In the genomic region with DNA sequence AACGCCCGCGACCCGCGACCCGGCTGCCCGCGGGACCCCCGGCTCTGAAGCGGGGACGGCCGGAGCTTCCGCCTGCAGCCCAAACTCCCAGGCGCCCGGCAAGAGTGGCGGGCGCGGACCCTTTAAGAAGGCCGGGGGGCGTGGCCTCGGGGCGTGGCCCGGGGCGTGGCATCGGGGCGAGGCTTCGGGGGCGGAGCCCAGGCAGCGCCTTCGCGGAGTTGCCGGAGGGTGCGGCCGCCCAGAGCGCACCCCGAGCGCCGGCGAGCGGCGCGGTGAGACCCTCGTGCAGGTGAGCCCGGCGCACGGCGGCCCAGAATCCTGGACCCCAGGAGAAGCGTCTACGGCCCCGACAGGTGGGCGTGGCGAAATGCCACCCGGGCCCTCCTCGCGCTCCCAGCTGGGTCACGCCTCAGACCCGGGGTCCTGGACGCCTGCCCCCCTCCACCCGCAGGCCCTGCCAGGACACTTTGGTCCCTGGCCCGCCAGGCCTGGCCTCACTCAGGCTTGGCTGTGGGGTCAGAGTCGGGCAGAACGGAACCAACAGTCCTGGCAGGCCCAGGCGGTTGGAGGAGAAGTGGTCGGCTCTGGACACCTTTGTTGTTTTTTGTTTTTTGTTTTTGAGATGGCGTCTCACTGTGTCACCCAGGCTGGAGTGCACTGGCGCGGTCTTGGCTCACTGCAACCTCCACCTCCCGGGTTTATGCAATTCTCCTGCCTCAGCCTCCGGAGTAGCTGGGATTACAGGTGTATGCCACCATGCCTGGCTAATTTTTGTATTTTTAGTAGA, we compare ENCODE assay signal across 8 cellular contexts. TPM values are rescaled to one million over a fixed set of nuclear protein-coding genes. Genes with fewer than 3 reads are reported as not detected.
DNase-seq lines count a peak whose midpoint lies in the region; ATAC-seq, FAIRE-seq and TF ChIP-seq lines count a peak whose summit lies in the region.

No MANE protein-coding gene starts in this region.

- CTCF ChIA-PET in activated naive CD4-positive, alpha-beta T cell treated with anti-CD3 and anti-CD28 coated beads for 36 hours (lab: Charles Lee): interaction anchor here (1.1 to 2.9 kb wide), 2 partner anchors 42 to 75 kb away, joined by 3 to 10 read pairs; no protein-coding TSS in a partner anchor

- H3K4me1 Mint-ChIP-seq in activated naive CD4-positive, alpha-beta T cell treated with anti-CD3 and anti-CD28 coated beads for 36 hours (ENCODE audit: low read depth): peaks cover 37% of the 10 kb centered on the region

- H3K27ac ChIP-seq in pancreas (no peak overlapping the region), tibial artery (no peak overlapping the region)

- 3 to 4% methylated on average over 61 to 69 of the region's 69 CpGs for WGBS in pancreas, 2 donors

- peaks cover 4% of the 10 kb centered on the region for H3K36me3 Mint-ChIP-seq in activated naive CD4-positive, alpha-beta T cell treated with anti-CD3 and anti-CD28 coated beads for 36 hours (ENCODE audit: low read depth)

- H3K27ac Mint-ChIP-seq in activated naive CD4-positive, alpha-beta T cell treated with anti-CD3 and anti-CD28 coated beads for 36 hours: no peak overlapping the region

- H3K36me3 ChIP-seq in pancreas (no peaks in the 10 kb centered on the region), tibial artery (peaks cover 0 to 8% (median 6%) of the 10 kb centered on the region in 3 donors)

- H3K9me3 ChIP-seq in pancreas (no peaks in the 10 kb centered on the region), tibial artery (no peaks in the 10 kb centered on the region)

- DNase-seq in DMS53 (lab: John Stamatoyannopoulos, UW): peak; percentile 84
- peak; percentile 92 for DNase-seq in HuH-7.5 (ENCODE audit: low spot score)
- peak; percentile 63 for DNase-seq in SK-N-DZ (ENCODE audit: low spot score)
- DNase-seq in activated naive CD4-positive, alpha-beta T cell treated with anti-CD3 and anti-CD28 coated beads for 36 hours: peak; percentile 94
- DNase-seq in head of caudate nucleus: peak; percentile 74 to 93 (median 88)
- DNase-seq in pancreas: peak; percentile 82 to 98 (median 94)
- peak; percentile 84 to 90 for DNase-seq in tibial artery

- ATAC-seq in GM21447 (IDR thresholded peaks at IDR 0.05; ENCODE audit: unreplicated experiment) (peak; percentile 54), pancreas (peak; percentile 88 to 94 (median 90))

- H3K4me3 ChIP-seq in pancreas (peak overlapping the region; percentile 37 to 69 (median 54)), tibial artery (peak overlapping the region; percentile 51 to 63)

- H3K4me3 Mint-ChIP-seq in activated naive CD4-positive, alpha-beta T cell treated with anti-CD3 and anti-CD28 coated beads for 36 hours: peak overlapping the region; percentile 71

- intact Hi-C loops in activated naive CD4-positive, alpha-beta T cell treated with anti-CD3 and anti-CD28 coated beads for 36 hours (cut with micrococcal nuclease): loop anchor here (1.0 kb wide), 2 partner anchors 19 to 26 kb away; no protein-coding TSS in a partner anchor
- intact Hi-C loops in head of caudate nucleus (cut with DNase I): no loop called here
- intact Hi-C loops in pancreas (cut with DNase I): loop anchor here in 1 of 3 donors (10.0 kb wide), 1 partner anchor 75 kb away; a partner anchor contains a TSS
- intact Hi-C loops in tibial artery (cut with DNase I; ENCODE audit: low total_unique reads): no loop called here

- H3K4me1 ChIP-seq in pancreas (peaks cover 0 to 14% (median 9%) of the 10 kb centered on the region in 3 donors), tibial artery (peaks cover 0 to 40% (median 23%) of the 10 kb centered on the region in 4 donors)

- TF ChIP-seq CTCF in pancreas (IDR thresholded peaks at IDR 0.05): no peak
- no peak for TF ChIP-seq CTCF in tibial artery (IDR thresholded peaks at IDR 0.05)

- no peaks in the 10 kb centered on the region for H3K9me3 Mint-ChIP-seq in activated naive CD4-positive, alpha-beta T cell treated with anti-CD3 and anti-CD28 coated beads for 36 hours

- peaks cover 0 to 9% (median 0%) of the 10 kb centered on the region in 4 donors for H3K27me3 ChIP-seq in pancreas
- peaks cover 0 to 84% of the 10 kb centered on the region in 2 donors for H3K27me3 ChIP-seq in tibial artery

- no peak for FAIRE-seq in pancreas (lab: Jason Lieb, UNC)

- H3K27me3 Mint-ChIP-seq in activated naive CD4-positive, alpha-beta T cell treated with anti-CD3 and anti-CD28 coated beads for 36 hours (ENCODE audit: low read depth): peaks cover 26% of the 10 kb centered on the region

RNA-seq across cellular contexts. Expression of a gene that starts 14.4 kb away (rescaled TPM):
- not detected in 2 replicates for polyA plus RNA-seq in SK-N-DZ (2014; cell fraction: cytosol; rRNA removed)
- polyA plus RNA-seq in SK-N-DZ (2014; cell fraction: nucleus; rRNA removed): not detected in 2 replicates
- total RNA-seq in activated naive CD4-positive, alpha-beta T cell treated with anti-CD3 and anti-CD28 coated beads for 36 hours: not detected
- under 1 TPM in 4 of 6 donors, not detected in 2; 0.12 to 0.37 (median 0.16) TPM for total RNA-seq in pancreas
- polyA plus RNA-seq in pancreas: under 1 TPM; 0.05 to 0.34 TPM

RNA-seq across cellular contexts. Expression of a gene that starts 39.8 kb away (rescaled TPM):
- polyA plus RNA-seq in SK-N-DZ (2014; cell fraction: cytosol; rRNA removed): 33.8 and 35.2 TPM in 2 replicates
- 206 and 207 TPM in 2 replicates for polyA plus RNA-seq in SK-N-DZ (2014; cell fraction: nucleus; rRNA removed)
- total RNA-seq in activated naive CD4-positive, alpha-beta T cell treated with anti-CD3 and anti-CD28 coated beads for 36 hours: 10 to 100 TPM; 30.5 to 35.1 TPM
- 100 to 1,000 TPM in 1 of 6 donors, 10 to 100 TPM in 5; 40.5 to 107 (median 64.0) TPM for total RNA-seq in pancreas
- polyA plus RNA-seq in pancreas: 100 to 1,000 TPM in 1 of 2 donors, 10 to 100 TPM in 1; 94.7 to 166 TPM

RNA-seq across cellular contexts. Expression of a gene that starts 46.4 kb away (rescaled TPM):
- 27.4 and 30.6 TPM in 2 replicates for polyA plus RNA-seq in SK-N-DZ (2014; cell fraction: cytosol; rRNA removed)
- 15.3 and 17.6 TPM in 2 replicates for polyA plus RNA-seq in SK-N-DZ (2014; cell fraction: nucleus; rRNA removed)
- 100 to 1,000 TPM; 143 to 147 TPM for total RNA-seq in activated naive CD4-positive, alpha-beta T cell treated with anti-CD3 and anti-CD28 coated beads for 36 hours
- 10 to 100 TPM in 2 of 6 donors, 1 to 10 TPM in 4; 4.3 to 19.4 (median 6.6) TPM for total RNA-seq in pancreas
- 10 to 100 TPM; 25.9 to 45.0 TPM for polyA plus RNA-seq in pancreas

RNA-seq across cellular contexts. Expression of a gene that starts 56.2 kb away (rescaled TPM):
- polyA plus RNA-seq in SK-N-DZ (2014; cell fraction: cytosol; rRNA removed): 25.1 and 29.9 TPM in 2 replicates
- polyA plus RNA-seq in SK-N-DZ (2014; cell fraction: nucleus; rRNA removed): 68.9 and 148 TPM in 2 replicates
- 10 to 100 TPM; 14.9 to 18.6 TPM for total RNA-seq in activated naive CD4-positive, alpha-beta T cell treated with anti-CD3 and anti-CD28 coated beads for 36 hours
- total RNA-seq in pancreas: 1 to 10 TPM; 3.0 to 6.7 (median 4.0) TPM
- 10 to 100 TPM; 20.9 to 30.7 TPM for polyA plus RNA-seq in pancreas

RNA-seq across cellular contexts. Expression of a gene that starts 59.8 kb away (rescaled TPM):
- polyA plus RNA-seq in SK-N-DZ (2014; cell fraction: cytosol; rRNA removed): 127 and 154 TPM in 2 replicates
- 611 and 684 TPM in 2 replicates for polyA plus RNA-seq in SK-N-DZ (2014; cell fraction: nucleus; rRNA removed)
- 1 to 10 TPM; 4.1 to 4.7 TPM for total RNA-seq in activated naive CD4-positive, alpha-beta T cell treated with anti-CD3 and anti-CD28 coated beads for 36 hours
- 10 to 100 TPM; 13.2 to 29.4 (median 21.3) TPM for total RNA-seq in pancreas
- 10 to 100 TPM; 31.9 to 46.4 TPM for polyA plus RNA-seq in pancreas

Comparison
In these comparisons a context has a peak if more than half of its experiments do, and no peak if none do; other contexts are left out.
1. RNA of a gene that starts 46.4 kb away (total RNA-seq): 143 to 147 TPM in activated naive CD4-positive, alpha-beta T cell treated with anti-CD3 and anti-CD28 coated beads for 36 hours; 4.3 to 19.4 TPM in pancreas; every median in the first group is over 4 times any median in the second.
2. Peak in every context shown above with its lines, with median percentiles within 50 percentile points of each other: DNase-seq.